In genomic region chr2:100584811-100585210, GRCh38 we compare ENCODE assay signal across 17 cellular contexts.
"Had no signal": no experiment of that assay in that cellular context is flagged by ENCODE, and none has a peak within 500 bp of the region (broad histone marks: within the 10 kb centered on the region; RNA-seq: fewer than 3 reads in every experiment).

No MANE protein-coding gene starts in this region.

- H3K27ac Mint-ChIP-seq: dendritic cell treated with granulocyte-macrophage colony-stimulating factor and Interleukin-4, amounts not matched to agents 40 ng/mL and 50 ng/mL, for 4 days; naive B cell had no signal

- DNase-seq: activated effector memory CD4-positive, alpha-beta T cell treated with anti-CD3 and anti-CD28 coated beads, Interleukin-2, amount 50 U/mL, for 16 hours; activated T-cell treated with anti-CD3 and anti-CD28 coated beads, Interleukin-2, amount 50 U/mL, for 72 hours; adrenal gland; effector memory CD8-positive, alpha-beta T cell; mesenchymal stem cell; mucosa of descending colon; naive B cell; ovary; psoas muscle; right cardiac atrium; stimulated activated CD4-positive, alpha-beta T cell treated with anti-CD3 and anti-CD28 coated beads, Interleukin-2, amount 100 ng/mL, for 48 hours; stomach; trophoblast cell had no signal

- H3K36me3 Mint-ChIP-seq: naive B cell had no signal

- H3K27me3 Mint-ChIP-seq: effector memory CD8-positive, alpha-beta T cell had no signal

- H3K4me3 ChIP-seq: adrenal gland, breast epithelium, mucosa of descending colon, ovary, psoas muscle, stomach had no signal

- FAIRE-seq: astrocyte had no signal

- H3K4me3 Mint-ChIP-seq: activated T-cell treated with anti-CD3 and anti-CD28 coated beads, Interleukin-2, amount 50 U/mL, for 72 hours; dendritic cell treated with granulocyte-macrophage colony-stimulating factor and Interleukin-4, amounts not matched to agents 40 ng/mL and 50 ng/mL, for 4 days; effector memory CD8-positive, alpha-beta T cell; naive B cell had no signal

- H3K27ac ChIP-seq: adrenal gland, breast epithelium, ovary, psoas muscle, stomach had no signal

- H3K9me3 Mint-ChIP-seq: effector memory CD8-positive, alpha-beta T cell had no signal

- ATAC-seq: activated naive CD4-positive, alpha-beta T cell treated with anti-CD3 and anti-CD28 coated beads, Interleukin-2, amount 50 U/mL, for 72 hours; activated T-cell treated with anti-CD3 and anti-CD28 coated beads, Interleukin-2, amount 50 U/mL, for 72 hours; effector memory CD8-positive, alpha-beta T cell; mucosa of descending colon; psoas muscle; right cardiac atrium had no signal
